Comparison of ENCODE assay signal across 1 cellular context in the genomic region with DNA sequence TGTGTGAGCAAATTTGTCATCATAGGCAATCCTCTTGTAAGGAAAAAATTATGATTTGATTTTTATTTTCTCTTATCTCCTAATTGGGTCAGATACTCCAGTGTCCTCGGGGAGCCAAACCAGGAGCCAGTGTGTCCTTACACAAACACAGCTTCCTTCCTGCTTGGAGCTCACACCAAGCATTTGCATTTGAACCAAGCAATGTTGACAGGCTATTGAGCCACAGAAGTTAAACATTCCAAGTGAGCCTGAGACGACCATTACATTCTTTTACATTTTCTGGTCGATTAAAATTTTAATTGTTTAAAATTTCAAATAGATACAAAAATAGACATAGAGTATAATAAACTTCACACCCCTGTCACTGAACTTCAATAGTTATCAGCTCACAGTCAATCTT.
TF ChIP-seq lines count a peak whose summit lies in the region.

No MANE protein-coding gene starts in this region.

TF ChIP-seq in H1, 55 proteins besides CTCF, POLR2A, EP300 and RAD21:
- no peak for TF ChIP-seq TAF1 (IDR thresholded peaks at IDR 0.05; ENCODE audit: low read depth, low read length)
- TF ChIP-seq RFX5 (IDR thresholded peaks at IDR 0.05; ENCODE audit: borderline replicate concordance, low read depth, low read length): no peak
- peak; percentile 85 for TF ChIP-seq TEAD4 (IDR thresholded peaks at IDR 0.05; ENCODE audit: low read depth, low read length)
- TF ChIP-seq MAFK (IDR thresholded peaks at IDR 0.05; ENCODE audit: low read depth, low read length): no peak
- TF ChIP-seq, protein P1, sequence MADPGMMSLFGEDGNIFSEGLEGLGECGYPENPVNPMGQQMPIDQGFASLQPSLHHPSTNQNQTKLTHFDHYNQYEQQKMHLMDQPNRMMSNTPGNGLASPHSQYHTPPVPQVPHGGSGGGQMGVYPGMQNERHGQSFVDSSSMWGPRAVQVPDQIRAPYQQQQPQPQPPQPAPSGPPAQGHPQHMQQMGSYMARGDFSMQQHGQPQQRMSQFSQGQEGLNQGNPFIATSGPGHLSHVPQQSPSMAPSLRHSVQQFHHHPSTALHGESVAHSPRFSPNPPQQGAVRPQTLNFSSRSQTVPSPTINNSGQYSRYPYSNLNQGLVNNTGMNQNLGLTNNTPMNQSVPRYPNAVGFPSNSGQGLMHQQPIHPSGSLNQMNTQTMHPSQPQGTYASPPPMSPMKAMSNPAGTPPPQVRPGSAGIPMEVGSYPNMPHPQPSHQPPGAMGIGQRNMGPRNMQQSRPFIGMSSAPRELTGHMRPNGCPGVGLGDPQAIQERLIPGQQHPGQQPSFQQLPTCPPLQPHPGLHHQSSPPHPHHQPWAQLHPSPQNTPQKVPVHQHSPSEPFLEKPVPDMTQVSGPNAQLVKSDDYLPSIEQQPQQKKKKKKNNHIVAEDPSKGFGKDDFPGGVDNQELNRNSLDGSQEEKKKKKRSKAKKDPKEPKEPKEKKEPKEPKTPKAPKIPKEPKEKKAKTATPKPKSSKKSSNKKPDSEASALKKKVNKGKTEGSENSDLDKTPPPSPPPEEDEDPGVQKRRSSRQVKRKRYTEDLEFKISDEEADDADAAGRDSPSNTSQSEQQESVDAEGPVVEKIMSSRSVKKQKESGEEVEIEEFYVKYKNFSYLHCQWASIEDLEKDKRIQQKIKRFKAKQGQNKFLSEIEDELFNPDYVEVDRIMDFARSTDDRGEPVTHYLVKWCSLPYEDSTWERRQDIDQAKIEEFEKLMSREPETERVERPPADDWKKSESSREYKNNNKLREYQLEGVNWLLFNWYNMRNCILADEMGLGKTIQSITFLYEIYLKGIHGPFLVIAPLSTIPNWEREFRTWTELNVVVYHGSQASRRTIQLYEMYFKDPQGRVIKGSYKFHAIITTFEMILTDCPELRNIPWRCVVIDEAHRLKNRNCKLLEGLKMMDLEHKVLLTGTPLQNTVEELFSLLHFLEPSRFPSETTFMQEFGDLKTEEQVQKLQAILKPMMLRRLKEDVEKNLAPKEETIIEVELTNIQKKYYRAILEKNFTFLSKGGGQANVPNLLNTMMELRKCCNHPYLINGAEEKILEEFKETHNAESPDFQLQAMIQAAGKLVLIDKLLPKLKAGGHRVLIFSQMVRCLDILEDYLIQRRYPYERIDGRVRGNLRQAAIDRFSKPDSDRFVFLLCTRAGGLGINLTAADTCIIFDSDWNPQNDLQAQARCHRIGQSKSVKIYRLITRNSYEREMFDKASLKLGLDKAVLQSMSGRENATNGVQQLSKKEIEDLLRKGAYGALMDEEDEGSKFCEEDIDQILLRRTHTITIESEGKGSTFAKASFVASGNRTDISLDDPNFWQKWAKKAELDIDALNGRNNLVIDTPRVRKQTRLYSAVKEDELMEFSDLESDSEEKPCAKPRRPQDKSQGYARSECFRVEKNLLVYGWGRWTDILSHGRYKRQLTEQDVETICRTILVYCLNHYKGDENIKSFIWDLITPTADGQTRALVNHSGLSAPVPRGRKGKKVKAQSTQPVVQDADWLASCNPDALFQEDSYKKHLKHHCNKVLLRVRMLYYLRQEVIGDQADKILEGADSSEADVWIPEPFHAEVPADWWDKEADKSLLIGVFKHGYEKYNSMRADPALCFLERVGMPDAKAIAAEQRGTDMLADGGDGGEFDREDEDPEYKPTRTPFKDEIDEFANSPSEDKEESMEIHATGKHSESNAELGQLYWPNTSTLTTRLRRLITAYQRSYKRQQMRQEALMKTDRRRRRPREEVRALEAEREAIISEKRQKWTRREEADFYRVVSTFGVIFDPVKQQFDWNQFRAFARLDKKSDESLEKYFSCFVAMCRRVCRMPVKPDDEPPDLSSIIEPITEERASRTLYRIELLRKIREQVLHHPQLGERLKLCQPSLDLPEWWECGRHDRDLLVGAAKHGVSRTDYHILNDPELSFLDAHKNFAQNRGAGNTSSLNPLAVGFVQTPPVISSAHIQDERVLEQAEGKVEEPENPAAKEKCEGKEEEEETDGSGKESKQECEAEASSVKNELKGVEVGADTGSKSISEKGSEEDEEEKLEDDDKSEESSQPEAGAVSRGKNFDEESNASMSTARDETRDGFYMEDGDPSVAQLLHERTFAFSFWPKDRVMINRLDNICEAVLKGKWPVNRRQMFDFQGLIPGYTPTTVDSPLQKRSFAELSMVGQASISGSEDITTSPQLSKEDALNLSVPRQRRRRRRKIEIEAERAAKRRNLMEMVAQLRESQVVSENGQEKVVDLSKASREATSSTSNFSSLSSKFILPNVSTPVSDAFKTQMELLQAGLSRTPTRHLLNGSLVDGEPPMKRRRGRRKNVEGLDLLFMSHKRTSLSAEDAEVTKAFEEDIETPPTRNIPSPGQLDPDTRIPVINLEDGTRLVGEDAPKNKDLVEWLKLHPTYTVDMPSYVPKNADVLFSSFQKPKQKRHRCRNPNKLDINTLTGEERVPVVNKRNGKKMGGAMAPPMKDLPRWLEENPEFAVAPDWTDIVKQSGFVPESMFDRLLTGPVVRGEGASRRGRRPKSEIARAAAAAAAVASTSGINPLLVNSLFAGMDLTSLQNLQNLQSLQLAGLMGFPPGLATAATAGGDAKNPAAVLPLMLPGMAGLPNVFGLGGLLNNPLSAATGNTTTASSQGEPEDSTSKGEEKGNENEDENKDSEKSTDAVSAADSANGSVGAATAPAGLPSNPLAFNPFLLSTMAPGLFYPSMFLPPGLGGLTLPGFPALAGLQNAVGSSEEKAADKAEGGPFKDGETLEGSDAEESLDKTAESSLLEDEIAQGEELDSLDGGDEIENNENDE (IDR thresholded peaks at IDR 0.05; ENCODE audit: insufficient replicate concordance, low read length): peak; percentile 56
